ENCODE assay signal across 8 cellular contexts in the genomic region with DNA sequence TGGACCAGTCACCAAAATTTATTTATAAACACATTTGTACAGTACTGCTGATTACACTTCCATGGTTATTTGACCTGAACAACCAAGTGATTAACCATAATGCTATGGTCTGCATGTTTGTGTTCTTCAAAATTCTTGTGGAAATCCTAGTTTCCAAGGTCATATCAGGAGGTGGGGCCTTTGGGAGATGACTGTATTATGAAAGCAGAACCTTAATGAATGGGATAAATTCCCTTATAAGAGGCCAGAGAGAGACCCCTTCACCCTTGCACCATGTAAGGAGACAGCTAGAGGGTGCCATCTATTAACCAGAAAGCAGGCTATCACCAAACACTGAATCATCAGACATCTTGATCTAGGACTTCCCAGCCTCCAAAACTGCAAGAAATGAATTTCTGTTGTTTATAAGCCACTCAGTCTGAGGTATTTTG. TPM values are rescaled to one million over a fixed set of nuclear protein-coding genes. Genes with fewer than 3 reads are reported as not detected.
DNase-seq lines count a peak whose midpoint lies in the region; ATAC-seq and TF ChIP-seq lines count a peak whose summit lies in the region.

No MANE protein-coding gene starts in this region.

- H3K4me1 Mint-ChIP-seq in T-helper 2 cell treated with Interferon-gamma antibody and Interleukin-4, amounts not matched to agents 5 μg/mL and 100 μg/mL, for 36 hours (ENCODE audit: low read depth): peaks cover 28% of the 10 kb centered on the region

- TF ChIP-seq CTCF in foreskin keratinocyte (conservative IDR thresholded peaks at IDR 0.05) (peak; percentile 64), uterus (IDR thresholded peaks at IDR 0.05) (peak in 1 of 4 experiments; percentile 6)

- H3K27me3 Mint-ChIP-seq in T-helper 2 cell treated with Interferon-gamma antibody and Interleukin-4, amounts not matched to agents 5 μg/mL and 100 μg/mL, for 36 hours (ENCODE audit: low read depth): no peaks in the 10 kb centered on the region

- peaks cover under 1% of the 10 kb centered on the region for H3K36me3 Mint-ChIP-seq in T-helper 2 cell treated with Interferon-gamma antibody and Interleukin-4, amounts not matched to agents 5 μg/mL and 100 μg/mL, for 36 hours (ENCODE audit: low read depth)

- H3K27me3 ChIP-seq in foreskin keratinocyte: no peaks in the 10 kb centered on the region
- no peaks in the 10 kb centered on the region for H3K27me3 ChIP-seq in subcutaneous abdominal adipose tissue (ENCODE audit: control insufficient read depth in 5 of 5, insufficient read depth in 4 of 5, low read length in 5 of 5)
- no peaks in the 10 kb centered on the region for H3K27me3 ChIP-seq in MG63
- H3K27me3 ChIP-seq in uterus: no peaks in the 10 kb centered on the region

- H3K27ac ChIP-seq in foreskin keratinocyte (no peak overlapping the region), subcutaneous abdominal adipose tissue (ENCODE audit: low read depth, low read length) (peak overlapping the region; percentile 79), uterus (peak overlapping the region in 1 of 2 donors; percentile 10)

- H3K4me3 ChIP-seq in subcutaneous abdominal adipose tissue (ENCODE audit: low read depth in 1 of 5, low read length in 5 of 5): no peak overlapping the region
- H3K4me3 ChIP-seq in MG63: no peak overlapping the region
- H3K4me3 ChIP-seq in uterus: no peak overlapping the region

- ATAC-seq in foreskin keratinocyte: peak; percentile 15

- no peaks in the 10 kb centered on the region for H3K9me3 Mint-ChIP-seq in T-helper 2 cell treated with Interferon-gamma antibody and Interleukin-4, amounts not matched to agents 5 μg/mL and 100 μg/mL, for 36 hours

- no peak for TF ChIP-seq POLR2A in uterus (IDR thresholded peaks at IDR 0.05)

- H3K36me3 ChIP-seq in subcutaneous abdominal adipose tissue (ENCODE audit: control insufficient read depth in 5 of 5, insufficient read depth in 5 of 5, low read length in 5 of 5) (peaks cover 0 to 5% (median 0%) of the 10 kb centered on the region in 5 donors), MG63 (no peaks in the 10 kb centered on the region), uterus (no peaks in the 10 kb centered on the region)

- peak overlapping the region; percentile 95 for H3K4me3 Mint-ChIP-seq in T-helper 2 cell treated with Interferon-gamma antibody and Interleukin-4, amounts not matched to agents 5 μg/mL and 100 μg/mL, for 36 hours

- H3K27ac Mint-ChIP-seq in T-helper 2 cell treated with Interferon-gamma antibody and Interleukin-4, amounts not matched to agents 5 μg/mL and 100 μg/mL, for 36 hours: peak overlapping the region; percentile 1

- H3K9ac ChIP-seq in subcutaneous abdominal adipose tissue (ENCODE audit: low read length in 5 of 5): peak overlapping the region in 1 of 5 donors; percentile 20

- peaks cover 14% of the 10 kb centered on the region for H3K4me1 ChIP-seq in foreskin keratinocyte
- H3K4me1 ChIP-seq in subcutaneous abdominal adipose tissue (ENCODE audit: control insufficient read depth in 5 of 5, insufficient read depth in 5 of 5, low read length in 5 of 5): peaks cover 5 to 31% (median 26%) of the 10 kb centered on the region in 5 donors
- H3K4me1 ChIP-seq in uterus: peaks cover 5 to 6% of the 10 kb centered on the region in 2 donors

- intact Hi-C loops in uterus (cut with DNase I; ENCODE audit: low total_unique reads): no loop called here

- peaks cover 0 to 3% (median 0%) of the 10 kb centered on the region in 5 donors for H3K9me3 ChIP-seq in subcutaneous abdominal adipose tissue (ENCODE audit: control insufficient read depth in 5 of 5, low read length in 5 of 5)
- no peaks in the 10 kb centered on the region for H3K9me3 ChIP-seq in MG63
- no peaks in the 10 kb centered on the region for H3K9me3 ChIP-seq in uterus

- DNase-seq in NCI-H2171 treated with DMSO at 0.1 percent for 48 hours (lab: John Stamatoyannopoulos, UW) (peak; percentile 23), NCI-H2171 (lab: John Stamatoyannopoulos, UW) (no peak), HS-5 (ENCODE audit: low read depth) (peak; percentile 2), foreskin keratinocyte (peak in 1 of 2 donors; percentile 38), MG63 (no peak), uterus (no peak)
- DNase-seq in T-helper 2 cell treated with Interferon-gamma antibody and Interleukin-4, amounts not matched to agents 5 μg/mL and 100 μg/mL, for 36 hours (ENCODE audit: low spot score): no peak

RNA-seq across cellular contexts. Expression of a gene that starts 1.9 kb away (rescaled TPM):
- total RNA-seq in foreskin keratinocyte: 5.4 and 6.7 TPM in 2 replicates
- polyA plus RNA-seq in foreskin keratinocyte: 2.9 and 3.5 TPM in 2 replicates
- total RNA-seq in MG63 (2014; rRNA removed; shearing (Covaris generic); ENCODE audit: low replicate concordance): 16.0 and 17.0 TPM in 2 replicates
- total RNA-seq in uterus: 10 to 100 TPM; 10.6 to 74.2 (median 32.9) TPM

RNA-seq across cellular contexts. Expression of a gene that starts 28.3 kb away (rescaled TPM):
- total RNA-seq in foreskin keratinocyte (62.5 and 71.1 TPM in 2 replicates), uterus (100 to 1,000 TPM in 1 of 4 donors, 10 to 100 TPM in 3; 26.1 to 108 (median 46.7) TPM)
- polyA plus RNA-seq in foreskin keratinocyte: 53.1 and 66.2 TPM in 2 replicates
- 141 and 212 TPM in 2 replicates for total RNA-seq in MG63 (2014; rRNA removed; shearing (Covaris generic); ENCODE audit: low replicate concordance)

Comparison
In these comparisons a context has a peak if more than half of its experiments do, and no peak if none do; other contexts are left out.
1. DNase-seq: peak in NCI-H2171 treated with DMSO at 0.1 percent for 48 hours (single experiment) and HS-5 (single experiment); none in NCI-H2171 (single experiment), T-helper 2 cell treated with Interferon-gamma antibody and Interleukin-4, amounts not matched to agents 5 μg/mL and 100 μg/mL, for 36 hours (single experiment), MG63 (single experiment) and uterus (0 of 2).